22 cellular contexts compared by ENCODE assay signal in the genomic region with DNA sequence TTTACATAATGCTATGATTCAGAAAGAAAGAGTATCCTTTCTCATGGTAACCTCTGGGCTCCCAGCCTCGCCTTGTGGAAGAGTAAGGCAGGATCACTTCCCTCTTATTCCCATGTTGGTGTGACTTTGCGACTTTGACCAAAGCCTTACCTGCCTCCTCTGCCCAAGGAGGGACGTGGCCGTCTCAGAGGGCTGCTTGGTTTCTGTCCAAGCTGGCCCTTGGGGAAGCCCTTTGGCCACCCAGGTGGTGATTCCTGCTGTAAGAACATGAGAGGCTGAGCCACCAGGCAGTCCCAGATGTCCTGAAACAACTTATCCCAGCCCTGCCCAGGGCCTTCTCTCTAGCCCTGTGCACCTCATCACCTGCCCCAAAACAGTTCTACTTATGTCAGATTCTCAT. TPM values are rescaled to one million over a fixed set of nuclear protein-coding genes. Genes with fewer than 3 reads are reported as not detected.
DNase-seq lines count a peak whose midpoint lies in the region; ATAC-seq and TF ChIP-seq lines count a peak whose summit lies in the region.
"Had no signal": no experiment of that assay in that cellular context is flagged by ENCODE, and none has a peak within 500 bp of the region (broad histone marks: within the 10 kb centered on the region; RNA-seq: fewer than 3 reads in every experiment).

No MANE protein-coding gene starts in this region.

- H3K4me3 Mint-ChIP-seq in GM23338, result no peak overlapping the region
- H3K4me3 Mint-ChIP-seq: CD4-positive, alpha-beta T cell; T-helper 1 cell treated with Interleukin-12 subunit alpha and Interleukin-12 subunit beta and Interleukin-4 antibody, amounts not matched to agents 30 μg/mL and 1 μg/mL, for 36 hours had no signal

- TF ChIP-seq CTCF in GM23338 (conservative IDR thresholded peaks at IDR 0.05; ENCODE audit: low read depth in 2 of 2), result no peak
- TF ChIP-seq CTCF in lower lobe of right lung (IDR thresholded peaks at IDR 0.05), result no peak

- no peaks in the 10 kb centered on the region for H3K36me3 ChIP-seq in GM23338 (ENCODE audit: insufficient read depth)
- H3K36me3 ChIP-seq in SK-N-MC (ENCODE audit: insufficient read depth, low read length), result no peaks in the 10 kb centered on the region; the same call in 1 of the 2 replicates
- no peaks in the 10 kb centered on the region for H3K36me3 ChIP-seq in lower lobe of right lung

- intact Hi-C loops in lower lobe of right lung (cut with DNase I), result no loop called here

- no peak overlapping the region for H3K4me2 ChIP-seq in GM23338

- no peaks in the 10 kb centered on the region for H3K9me2 ChIP-seq in GM23338 (ENCODE audit: insufficient read depth)

- DNase-seq in GM23338 (ENCODE audit: low spot score) (no peak), SK-N-MC (ENCODE audit: low read depth, low spot score) (no peak), kidney tubule cell (ENCODE audit: low spot score) (peak; percentile 21), SHP77 (lab: John Stamatoyannopoulos, UW) (no peak), lower lobe of right lung (no peak), NCI-H345 treated with DMSO at 0.1 percent for 48 hours (lab: John Stamatoyannopoulos, UW; ENCODE audit: unreplicated experiment) (no peak)
- DNase-seq: CD4-positive, alpha-beta T cell; COR-L47; GOT3; Kasumi-1; NCI-H1048; NCI-H1417 treated with DMSO at 0.1 percent for 48 hours; NCI-H187; NCI-H2107; NCI-H510A had no signal

- 0 out of 2 replicates have a peak, but pooled peaks cover 3% of the 10 kb centered on the region for H3K9me3 ChIP-seq in SK-N-MC (ENCODE audit: low read depth, low read length)
- H3K9me3 ChIP-seq in lower lobe of right lung, result no peaks in the 10 kb centered on the region

- no peak overlapping the region for H3K9ac ChIP-seq in SK-N-MC (ENCODE audit: insufficient read length)

- no peaks in the 10 kb centered on the region for H3K79me2 ChIP-seq in GM23338 (replicated peaks; ENCODE audit: insufficient read depth)

- H3K4me1 ChIP-seq in GM23338 (ENCODE audit: insufficient read depth) (0 out of 2 replicates have a peak, but pooled peaks cover 5% of the 10 kb centered on the region), lower lobe of right lung (no peaks in the 10 kb centered on the region)

- H4K20me1 ChIP-seq in GM23338 (replicated peaks; ENCODE audit: insufficient read depth), result no peaks in the 10 kb centered on the region

- H3F3A ChIP-seq in GM23338 (replicated peaks; ENCODE audit: low read depth), result no peaks in the 10 kb centered on the region

- H3K4me3 ChIP-seq in GM23338 (no peak overlapping the region), SK-N-MC (no peak overlapping the region), lower lobe of right lung (no peak overlapping the region)

- H2AFZ ChIP-seq in GM23338, result no peak overlapping the region; the same call in 1 of the 2 replicates

- H3K27ac Mint-ChIP-seq in GM23338, result peak overlapping the region; percentile 8; the same call in 1 of the 2 replicates
- H3K27ac Mint-ChIP-seq: CD4-positive, alpha-beta T cell; T-helper 1 cell treated with Interleukin-12 subunit alpha and Interleukin-12 subunit beta and Interleukin-4 antibody, amounts not matched to agents 30 μg/mL and 1 μg/mL, for 36 hours had no signal

- H3K27me3 Mint-ChIP-seq in GM23338 (ENCODE audit: insufficient read depth, low read depth, poor library complexity), result no peaks in the 10 kb centered on the region

- no peak for ATAC-seq in GM23338
- no peak for ATAC-seq in HG03520 (IDR thresholded peaks at IDR 0.05; ENCODE audit: unreplicated experiment)
- ATAC-seq in lower lobe of right lung, result no peak

- no peaks in the 10 kb centered on the region for H3K36me3 Mint-ChIP-seq in GM23338 (ENCODE audit: low read depth)

- H3K9me3 Mint-ChIP-seq in GM23338, result no peaks in the 10 kb centered on the region
- H3K9me3 Mint-ChIP-seq: CD4-positive, alpha-beta T cell; T-helper 1 cell treated with Interleukin-12 subunit alpha and Interleukin-12 subunit beta and Interleukin-4 antibody, amounts not matched to agents 30 μg/mL and 1 μg/mL, for 36 hours had no signal

- H3K4me1 Mint-ChIP-seq in GM23338, result peaks cover 5% of the 10 kb centered on the region; the same call in 2 of the 3 replicates

- no peaks in the 10 kb centered on the region for H3K27me3 ChIP-seq in GM23338 (ENCODE audit: insufficient read depth)
- H3K27me3 ChIP-seq in lower lobe of right lung (ENCODE audit: low read depth), result no peaks in the 10 kb centered on the region

- H3K27ac ChIP-seq in GM23338 (ENCODE audit: low read depth) (no peak overlapping the region), SK-N-MC (peak overlapping the region; percentile 100), lower lobe of right lung (no peak overlapping the region)

TF ChIP-seq in GM23338, 12 proteins besides CTCF, POLR2A, EP300 and RAD21:
- TF ChIP-seq POLR2AphosphoS5 (IDR thresholded peaks at IDR 0.05; ENCODE audit: low read depth) (no peak), JUNB (IDR thresholded peaks at IDR 0.05; ENCODE audit: unreplicated experiment) (no peak), EZH2 (IDR thresholded peaks at IDR 0.05; ENCODE audit: low read depth, unreplicated experiment) (no peak), STAT1 (IDR thresholded peaks at IDR 0.05; ENCODE audit: unreplicated experiment) (no peak), ZNF331 (CRISPR knock-in tag; IDR thresholded peaks at IDR 0.05; ENCODE audit: low read depth) (no peak)
- TF ChIP-seq, protein P1, sequence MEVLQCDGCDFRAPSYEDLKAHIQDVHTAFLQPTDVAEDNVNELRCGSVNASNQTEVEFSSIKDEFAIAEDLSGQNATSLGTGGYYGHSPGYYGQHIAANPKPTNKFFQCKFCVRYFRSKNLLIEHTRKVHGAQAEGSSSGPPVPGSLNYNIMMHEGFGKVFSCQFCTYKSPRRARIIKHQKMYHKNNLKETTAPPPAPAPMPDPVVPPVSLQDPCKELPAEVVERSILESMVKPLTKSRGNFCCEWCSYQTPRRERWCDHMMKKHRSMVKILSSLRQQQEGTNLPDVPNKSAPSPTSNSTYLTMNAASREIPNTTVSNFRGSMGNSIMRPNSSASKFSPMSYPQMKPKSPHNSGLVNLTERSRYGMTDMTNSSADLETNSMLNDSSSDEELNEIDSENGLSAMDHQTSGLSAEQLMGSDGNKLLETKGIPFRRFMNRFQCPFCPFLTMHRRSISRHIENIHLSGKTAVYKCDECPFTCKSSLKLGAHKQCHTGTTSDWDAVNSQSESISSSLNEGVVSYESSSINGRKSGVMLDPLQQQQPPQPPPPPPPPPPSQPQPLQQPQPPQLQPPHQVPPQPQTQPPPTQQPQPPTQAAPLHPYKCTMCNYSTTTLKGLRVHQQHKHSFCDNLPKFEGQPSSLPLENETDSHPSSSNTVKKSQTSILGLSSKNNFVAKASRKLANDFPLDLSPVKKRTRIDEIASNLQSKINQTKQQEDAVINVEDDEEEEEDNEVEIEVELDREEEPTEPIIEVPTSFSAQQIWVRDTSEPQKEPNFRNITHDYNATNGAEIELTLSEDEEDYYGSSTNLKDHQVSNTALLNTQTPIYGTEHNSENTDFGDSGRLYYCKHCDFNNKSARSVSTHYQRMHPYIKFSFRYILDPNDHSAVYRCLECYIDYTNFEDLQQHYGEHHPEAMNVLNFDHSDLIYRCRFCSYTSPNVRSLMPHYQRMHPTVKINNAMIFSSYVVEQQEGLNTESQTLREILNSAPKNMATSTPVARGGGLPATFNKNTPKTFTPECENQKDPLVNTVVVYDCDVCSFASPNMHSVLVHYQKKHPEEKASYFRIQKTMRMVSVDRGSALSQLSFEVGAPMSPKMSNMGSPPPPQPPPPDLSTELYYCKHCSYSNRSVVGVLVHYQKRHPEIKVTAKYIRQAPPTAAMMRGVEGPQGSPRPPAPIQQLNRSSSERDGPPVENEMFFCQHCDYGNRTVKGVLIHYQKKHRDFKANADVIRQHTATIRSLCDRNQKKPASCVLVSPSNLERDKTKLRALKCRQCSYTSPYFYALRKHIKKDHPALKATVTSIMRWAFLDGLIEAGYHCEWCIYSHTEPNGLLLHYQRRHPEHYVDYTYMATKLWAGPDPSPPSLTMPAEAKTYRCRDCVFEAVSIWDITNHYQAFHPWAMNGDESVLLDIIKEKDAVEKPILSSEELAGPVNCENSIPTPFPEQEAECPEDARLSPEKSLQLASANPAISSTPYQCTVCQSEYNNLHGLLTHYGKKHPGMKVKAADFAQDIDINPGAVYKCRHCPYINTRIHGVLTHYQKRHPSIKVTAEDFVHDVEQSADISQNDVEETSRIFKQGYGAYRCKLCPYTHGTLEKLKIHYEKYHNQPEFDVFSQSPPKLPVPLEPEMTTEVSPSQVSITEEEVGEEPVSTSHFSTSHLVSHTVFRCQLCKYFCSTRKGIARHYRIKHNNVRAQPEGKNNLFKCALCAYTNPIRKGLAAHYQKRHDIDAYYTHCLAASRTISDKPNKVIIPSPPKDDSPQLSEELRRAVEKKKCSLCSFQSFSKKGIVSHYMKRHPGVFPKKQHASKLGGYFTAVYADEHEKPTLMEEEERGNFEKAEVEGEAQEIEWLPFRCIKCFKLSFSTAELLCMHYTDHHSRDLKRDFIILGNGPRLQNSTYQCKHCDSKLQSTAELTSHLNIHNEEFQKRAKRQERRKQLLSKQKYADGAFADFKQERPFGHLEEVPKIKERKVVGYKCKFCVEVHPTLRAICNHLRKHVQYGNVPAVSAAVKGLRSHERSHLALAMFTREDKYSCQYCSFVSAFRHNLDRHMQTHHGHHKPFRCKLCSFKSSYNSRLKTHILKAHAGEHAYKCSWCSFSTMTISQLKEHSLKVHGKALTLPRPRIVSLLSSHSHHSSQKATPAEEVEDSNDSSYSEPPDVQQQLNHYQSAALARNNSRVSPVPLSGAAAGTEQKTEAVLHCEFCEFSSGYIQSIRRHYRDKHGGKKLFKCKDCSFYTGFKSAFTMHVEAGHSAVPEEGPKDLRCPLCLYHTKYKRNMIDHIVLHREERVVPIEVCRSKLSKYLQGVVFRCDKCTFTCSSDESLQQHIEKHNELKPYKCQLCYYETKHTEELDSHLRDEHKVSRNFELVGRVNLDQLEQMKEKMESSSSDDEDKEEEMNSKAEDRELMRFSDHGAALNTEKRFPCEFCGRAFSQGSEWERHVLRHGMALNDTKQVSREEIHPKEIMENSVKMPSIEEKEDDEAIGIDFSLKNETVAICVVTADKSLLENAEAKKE (CRISPR knock-in tag; IDR thresholded peaks at IDR 0.05), result no peak

RNA-seq across cellular contexts. Expression of a gene that starts 6.0 kb away (rescaled TPM):
- total RNA-seq in GM23338 (2014; rRNA removed; shearing (Covaris generic)), result not detected in 2 replicates
- polyA plus RNA-seq in GM23338 (2016; fragmentation: Nextera tagmentation; extraction: Ambion mirVana), result not detected in 2 replicates
- 2.3 TPM for total RNA-seq in lower lobe of right lung
- total RNA-seq: A673; CD4-positive, alpha-beta T cell; Daoy; SK-MEL-5 had no signal
- polyA plus RNA-seq: BJ had no signal

RNA-seq across cellular contexts. Expression of a gene that starts 14.0 kb away (rescaled TPM):
- not detected in 2 replicates for total RNA-seq in GM23338 (2014; rRNA removed; shearing (Covaris generic))
- not detected in 2 replicates for polyA plus RNA-seq in GM23338 (2016; fragmentation: Nextera tagmentation; extraction: Ambion mirVana)
- total RNA-seq in lower lobe of right lung, result 0.27 TPM
- total RNA-seq: A673; CD4-positive, alpha-beta T cell; MCF 10A; SK-MEL-5 had no signal
- polyA plus RNA-seq: BJ had no signal

RNA-seq across cellular contexts. Expression of a gene that starts 17.0 kb away (rescaled TPM):
- not detected in 2 replicates for total RNA-seq in GM23338 (2014; rRNA removed; shearing (Covaris generic))
- not detected in 2 replicates for polyA plus RNA-seq in GM23338 (2016; fragmentation: Nextera tagmentation; extraction: Ambion mirVana)
- total RNA-seq in lower lobe of right lung, result not detected
- total RNA-seq: A673; CD4-positive, alpha-beta T cell; MCF 10A; SK-MEL-5 had no signal
- polyA plus RNA-seq: BJ had no signal

RNA-seq across cellular contexts. Expression of a gene that starts 19.8 kb away (rescaled TPM):
- total RNA-seq in GM23338 (2014; rRNA removed; shearing (Covaris generic)), result not detected in 2 replicates
- not detected in 2 replicates for polyA plus RNA-seq in GM23338 (2016; fragmentation: Nextera tagmentation; extraction: Ambion mirVana)
- not detected for total RNA-seq in lower lobe of right lung
- total RNA-seq: CD4-positive, alpha-beta T cell; Daoy; MCF 10A; SK-MEL-5 had no signal
- polyA plus RNA-seq: BJ had no signal

RNA-seq across cellular contexts. Expression of a gene that starts 27.0 kb away (rescaled TPM):
- total RNA-seq in GM23338 (2014; rRNA removed; shearing (Covaris generic)), result not detected in 2 replicates
- not detected in 2 replicates for polyA plus RNA-seq in GM23338 (2016; fragmentation: Nextera tagmentation; extraction: Ambion mirVana)
- not detected for total RNA-seq in lower lobe of right lung
- total RNA-seq: A673; CD4-positive, alpha-beta T cell; MCF 10A; SK-MEL-5 had no signal
- polyA plus RNA-seq: BJ had no signal
